In the genomic region with DNA sequence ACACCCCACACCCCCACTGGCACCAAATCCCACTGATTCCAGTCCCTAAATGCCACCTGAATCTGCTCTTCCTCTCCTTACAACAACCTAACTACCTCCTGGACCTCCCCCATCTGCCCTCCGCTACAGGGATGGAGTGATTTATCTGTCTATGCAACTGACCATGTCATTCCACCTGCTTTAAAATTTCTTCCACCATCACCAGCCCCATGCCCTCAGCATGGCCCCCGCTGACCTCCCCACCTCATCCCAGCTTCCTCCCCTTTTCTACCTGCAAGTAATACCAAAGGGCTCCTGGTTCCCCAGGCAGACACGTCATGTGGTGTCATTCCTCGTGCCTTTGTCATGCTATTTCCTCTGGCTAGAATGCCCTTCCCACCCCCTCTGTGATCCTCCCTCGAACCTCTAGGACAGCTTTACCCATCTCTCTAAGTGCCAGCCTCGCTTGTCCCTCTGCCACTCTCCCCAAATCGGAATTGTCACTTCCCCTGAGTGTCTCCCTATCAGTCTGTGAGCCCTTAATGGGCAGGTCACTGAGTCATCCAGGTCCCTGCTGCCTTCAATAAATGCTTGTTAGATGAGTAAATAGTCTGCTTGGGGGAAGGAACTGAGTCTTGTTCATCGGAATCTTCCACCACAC, we compare ENCODE assay signal across 14 cellular contexts. TPM values are rescaled to one million over a fixed set of nuclear protein-coding genes. Genes with fewer than 3 reads are reported as not detected.
DNase-seq lines count a peak whose midpoint lies in the region; ATAC-seq and TF ChIP-seq lines count a peak whose summit lies in the region.
"Had no signal": no experiment of that assay in that cellular context is flagged by ENCODE, and none has a peak within 500 bp of the region (broad histone marks: within the 10 kb centered on the region; RNA-seq: fewer than 3 reads in every experiment).

No MANE protein-coding gene starts in this region.

- in situ Hi-C loops in Caki2 (cut with HindIII; ENCODE audit: low pct_unique_long_range_greater_than_20kb, low sequenced_read_pairs): no loop called here
- in situ Hi-C loops in brain microvascular endothelial cell (cut with HindIII; ENCODE audit: low pct_ligation_motif_present, low sequenced_read_pairs): no loop called here

- DNase-seq in Caki2 (ENCODE audit: low read depth) (peak; percentile 75), HT1080 (ENCODE audit: low read depth) (peak; percentile 82), brain microvascular endothelial cell (peak; percentile 24), kidney glomerular epithelial cell (lab: John Stamatoyannopoulos, UW) (peak; percentile 65), GM20000 (ENCODE audit: low spot score) (no peak), foreskin fibroblast (no peak)
- DNase-seq: activated B cell treated with CpG ODN at 0.5 μM for 24 hours, C1 segment of cervical spinal cord, head of caudate nucleus, NCI-H2227 treated with DMSO at 0.1 percent for 48 hours, SHP77 had no signal

- no peaks in the 10 kb centered on the region for H3K36me3 ChIP-seq in brain microvascular endothelial cell (replicated peaks)

- ATAC-seq in HG02870 (IDR thresholded peaks at IDR 0.05; ENCODE audit: unreplicated experiment) (no peak), GM19452 (IDR thresholded peaks at IDR 0.05; ENCODE audit: unreplicated experiment) (no peak)

- H3K4me3 ChIP-seq in brain microvascular endothelial cell (ENCODE audit: low read depth, low read length): no peak overlapping the region
- H3K4me3 ChIP-seq in foreskin fibroblast (ENCODE audit: low read depth in 1 of 2, low read length in 2 of 2): no peak overlapping the region

- H3K27ac ChIP-seq in brain microvascular endothelial cell: no peak overlapping the region

- no peaks in the 10 kb centered on the region for H3K27me3 ChIP-seq in brain microvascular endothelial cell (replicated peaks)

- TF ChIP-seq CTCF in brain microvascular endothelial cell (IDR thresholded peaks at IDR 0.05; ENCODE audit: low read depth, low read length, missing control alignments) (no peak), GM20000 (IDR thresholded peaks at IDR 0.05; ENCODE audit: extremely low read depth, missing control alignments) (no peak), foreskin fibroblast (IDR thresholded peaks at IDR 0.05; ENCODE audit: low read depth, low read length) (no peak)

RNA-seq across cellular contexts. Expression of a gene that starts 3.7 kb away (rescaled TPM):
- 0.44 TPM in 1 of 2 replicates, not detected in the other for total RNA-seq in Caki2 (2014; rRNA removed; shearing (Covaris generic); ENCODE audit: low replicate concordance)
- not detected in 2 replicates for total RNA-seq in HT1080 (2014; rRNA removed; shearing (Covaris generic))
- polyA plus RNA-seq in HT1080 (2015; cell fraction: cytosol; rRNA removed): 0.05 TPM in 1 of 2 replicates, not detected in the other
- polyA plus RNA-seq in HT1080 (2015; cell fraction: nucleus; rRNA removed): not detected in 2 replicates
- total RNA-seq: activated B cell treated with CpG ODN at 0.5 μM for 24 hours, mesothelial cell of epicardium had no signal

RNA-seq across cellular contexts. Expression of a gene that starts 8.4 kb away (rescaled TPM):
- total RNA-seq in Caki2 (2014; rRNA removed; shearing (Covaris generic); ENCODE audit: low replicate concordance): not detected in 2 replicates
- not detected in 2 replicates for total RNA-seq in HT1080 (2014; rRNA removed; shearing (Covaris generic))
- 0.07 TPM in 1 of 2 replicates, not detected in the other for polyA plus RNA-seq in HT1080 (2015; cell fraction: cytosol; rRNA removed)
- polyA plus RNA-seq in HT1080 (2015; cell fraction: nucleus; rRNA removed): 0.09 TPM in 1 of 2 replicates, not detected in the other
- total RNA-seq: activated B cell treated with CpG ODN at 0.5 μM for 24 hours had no signal

RNA-seq across cellular contexts. Expression of a gene that starts 17.8 kb away (rescaled TPM):
- total RNA-seq in Caki2 (2014; rRNA removed; shearing (Covaris generic); ENCODE audit: low replicate concordance): 0.58 TPM in 1 of 2 replicates, not detected in the other
- total RNA-seq in HT1080 (2014; rRNA removed; shearing (Covaris generic)): not detected in 2 replicates
- polyA plus RNA-seq in HT1080 (2015; cell fraction: cytosol; rRNA removed): 0.03 and 0.09 TPM in 2 replicates
- polyA plus RNA-seq in HT1080 (2015; cell fraction: nucleus; rRNA removed): not detected in 2 replicates
- total RNA-seq: activated B cell treated with CpG ODN at 0.5 μM for 24 hours, mesothelial cell of epicardium had no signal

RNA-seq across cellular contexts. Expression of a gene that starts 29.5 kb away (rescaled TPM):
- not detected in 2 replicates for total RNA-seq in Caki2 (2014; rRNA removed; shearing (Covaris generic); ENCODE audit: low replicate concordance)
- total RNA-seq in HT1080 (2014; rRNA removed; shearing (Covaris generic)): not detected in 2 replicates
- polyA plus RNA-seq in HT1080 (2015; cell fraction: cytosol; rRNA removed): not detected in 2 replicates
- not detected in 2 replicates for polyA plus RNA-seq in HT1080 (2015; cell fraction: nucleus; rRNA removed)
- total RNA-seq: activated B cell treated with CpG ODN at 0.5 μM for 24 hours, mesothelial cell of epicardium had no signal

Comparison
In these comparisons a context has a peak if more than half of its experiments do, and no peak if none do; other contexts are left out.
1. DNase-seq: peak in Caki2 (single experiment), HT1080 (single experiment), brain microvascular endothelial cell (single experiment) and kidney glomerular epithelial cell (single experiment); none in GM20000 (single experiment) and foreskin fibroblast (0 of 2).